In the genomic region with DNA sequence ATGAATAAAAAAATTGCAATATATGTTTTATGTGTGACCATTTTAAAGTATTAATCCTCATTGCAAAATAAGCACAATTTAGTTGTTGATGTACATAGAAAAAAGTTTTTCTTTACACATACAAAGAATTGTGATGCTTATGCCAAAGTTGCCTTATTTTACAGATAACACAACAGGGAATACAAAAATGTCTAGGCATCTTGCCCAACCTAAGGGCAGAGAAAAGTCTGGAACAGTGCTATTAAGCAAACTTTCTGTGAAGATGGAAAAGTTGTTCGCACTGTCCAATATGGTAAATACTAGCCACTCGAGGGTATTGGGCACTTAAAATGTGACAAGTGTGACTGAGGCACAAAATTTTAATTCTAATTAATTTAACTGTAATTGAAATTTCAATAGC, we compare ENCODE assay signal across 14 cellular contexts.
A peak's percentile ranks its signal among the peaks of the same experiment; 100 is the strongest.
DNase-seq lines count a peak whose midpoint lies in the region; ATAC-seq and TF ChIP-seq lines count a peak whose summit lies in the region.
"Had no signal": no experiment of that assay in that cellular context is flagged by ENCODE, and none has a peak within 500 bp of the region (broad histone marks: within the 10 kb centered on the region; RNA-seq: fewer than 3 reads in every experiment).

No MANE protein-coding gene starts in this region.

- H3K36me3 ChIP-seq in adipocyte (ENCODE audit: control insufficient read depth, insufficient read depth, low read length, severe bottlenecking): peaks cover 25% of the 10 kb centered on the region

- no peak for ATAC-seq in natural killer cell
- no peak for ATAC-seq in activated CD4-positive, alpha-beta T cell treated with anti-CD3 and anti-CD28 coated beads for 36 hours
- ATAC-seq: CD8-positive, alpha-beta T cell; HCT116 had no signal

- peaks cover 5 to 10% of the 10 kb centered on the region in 2 donors for H3K9me3 Mint-ChIP-seq in natural killer cell
- H3K9me3 Mint-ChIP-seq in activated CD4-positive, alpha-beta T cell treated with anti-CD3 and anti-CD28 coated beads for 36 hours (ENCODE audit: low read depth): no peaks in the 10 kb centered on the region
- H3K9me3 Mint-ChIP-seq: CD14-positive monocyte; CD8-positive, alpha-beta T cell had no signal

- H3K4me1 Mint-ChIP-seq in natural killer cell: no peaks in the 10 kb centered on the region
- H3K4me1 Mint-ChIP-seq in activated CD4-positive, alpha-beta T cell treated with anti-CD3 and anti-CD28 coated beads for 36 hours: no peaks in the 10 kb centered on the region

- no peaks in the 10 kb centered on the region for H3K27me3 ChIP-seq in adipocyte (replicated peaks; ENCODE audit: control insufficient read depth, insufficient read depth, low read length)

- no peak overlapping the region for H3K4me3 Mint-ChIP-seq in natural killer cell
- H3K4me3 Mint-ChIP-seq in activated CD4-positive, alpha-beta T cell treated with anti-CD3 and anti-CD28 coated beads for 36 hours: no peak overlapping the region
- H3K4me3 Mint-ChIP-seq: CD8-positive, alpha-beta T cell had no signal

- TF ChIP-seq CTCF in natural killer cell (IDR thresholded peaks at IDR 0.05): no peak

- no peaks in the 10 kb centered on the region for H3K27me3 Mint-ChIP-seq in natural killer cell (ENCODE audit: low read depth in 2 of 2)
- no peaks in the 10 kb centered on the region for H3K27me3 Mint-ChIP-seq in activated CD4-positive, alpha-beta T cell treated with anti-CD3 and anti-CD28 coated beads for 36 hours

- POLR2A ChIA-PET in activated CD4-positive, alpha-beta T cell treated with anti-CD3 and anti-CD28 coated beads for 36 hours (lab: Charles Lee): no interaction called here

- H3K27ac Mint-ChIP-seq in natural killer cell: no peak overlapping the region
- no peak overlapping the region for H3K27ac Mint-ChIP-seq in activated CD4-positive, alpha-beta T cell treated with anti-CD3 and anti-CD28 coated beads for 36 hours
- H3K27ac Mint-ChIP-seq: CD8-positive, alpha-beta T cell had no signal

- H3K9me3 ChIP-seq in adipocyte (ENCODE audit: control insufficient read depth, low read length): no peaks in the 10 kb centered on the region

- DNase-seq in adipocyte (ENCODE audit: low read depth): peak; percentile 53
- peak; percentile 52 for DNase-seq in fibroblast of gingiva (ENCODE audit: low read depth)
- DNase-seq in fibroblast of the conjunctiva (ENCODE audit: low read depth): peak; percentile 21
- peak; percentile 9 for DNase-seq in stromal cell of bone marrow (ENCODE audit: low read depth)
- no peak for DNase-seq in natural killer cell
- DNase-seq in activated CD4-positive, alpha-beta T cell treated with anti-CD3 and anti-CD28 coated beads for 36 hours: no peak
- DNase-seq in HPDE6-E6E7 (ENCODE audit: extremely low spot score): no peak
- DNase-seq: CD8-positive, alpha-beta T cell; COR-L47; DND-41; GDM1; IMR-90 had no signal

- H3K4me1 ChIP-seq in adipocyte (ENCODE audit: control insufficient read depth, insufficient read depth, low read length): peaks cover 29% of the 10 kb centered on the region

- H3K36me3 Mint-ChIP-seq in natural killer cell: no peaks in the 10 kb centered on the region
- H3K36me3 Mint-ChIP-seq in activated CD4-positive, alpha-beta T cell treated with anti-CD3 and anti-CD28 coated beads for 36 hours (ENCODE audit: low read depth): no peaks in the 10 kb centered on the region
- H3K36me3 Mint-ChIP-seq: CD14-positive monocyte; CD8-positive, alpha-beta T cell had no signal

- CTCF ChIA-PET in activated CD4-positive, alpha-beta T cell treated with anti-CD3 and anti-CD28 coated beads for 36 hours (lab: Charles Lee): no interaction called here

- no peak overlapping the region for H3K4me3 ChIP-seq in adipocyte (ENCODE audit: low read length)

- no peak overlapping the region for H3K9ac ChIP-seq in adipocyte (ENCODE audit: low read length)

- intact Hi-C loops in natural killer cell (cut with micrococcal nuclease): no loop called here
- intact Hi-C loops in activated CD4-positive, alpha-beta T cell treated with anti-CD3 and anti-CD28 coated beads for 36 hours (cut with DNase I, micrococcal nuclease): no loop called here

Comparison
In these comparisons a context has a peak if more than half of its experiments do, and no peak if none do; other contexts are left out.
1. DNase-seq: peak in adipocyte (single experiment), fibroblast of gingiva (single experiment), fibroblast of the conjunctiva (single experiment) and stromal cell of bone marrow (single experiment); none in natural killer cell (single experiment), activated CD4-positive, alpha-beta T cell treated with anti-CD3 and anti-CD28 coated beads for 36 hours (single experiment) and HPDE6-E6E7 (single experiment).